15 cellular contexts compared by ENCODE assay signal in genomic region chr22:22387386-22387736, GRCh38.
"Had no signal": no experiment of that assay in that cellular context is flagged by ENCODE, and none has a peak within 500 bp of the region (broad histone marks: within the 10 kb centered on the region; RNA-seq: fewer than 3 reads in every experiment).

No MANE protein-coding gene starts in this region.

- H3K4me1 ChIP-seq: SJSA1 had no signal

- ATAC-seq: Panc1, PC-3 had no signal

- H3K36me3 ChIP-seq: MG63, SJSA1 had no signal

- DNase-seq: IMR-90; Karpas-422; KG1; MG63; NCI-H1694 treated with DMSO at 0.1 percent for 48 hours; NCI-H1930; NCI-H446 treated with DMSO at 0.1 percent for 48 hours; NCI-H526; NK-92 treated with Interleukin-12 subunit alpha and Interleukin-12 subunit beta, amount 100 ng/mL, for 24 hours; PC-3; SHP77 treated with DMSO at 0.1 percent for 48 hours had no signal

- H3K4me3 ChIP-seq: MG63, SJSA1, SK-N-MC had no signal

- H3K27ac ChIP-seq: RWPE1, SJSA1, SK-N-MC had no signal
